9 cellular contexts compared by ENCODE assay signal in genomic region chr4:147733614-147734344, GRCh38. TPM values are rescaled to one million over a fixed set of nuclear protein-coding genes. Genes with fewer than 3 reads are reported as not detected.
DNase-seq lines count a peak whose midpoint lies in the region; ATAC-seq, FAIRE-seq and TF ChIP-seq lines count a peak whose summit lies in the region.
"Had no signal": no experiment of that assay in that cellular context is flagged by ENCODE, and none has a peak within 500 bp of the region (broad histone marks: within the 10 kb centered on the region; RNA-seq: fewer than 3 reads in every experiment).

No MANE protein-coding gene starts in this region.

- ATAC-seq in HG03280 (IDR thresholded peaks at IDR 0.05; ENCODE audit: unreplicated experiment) = no peak

- H3K27me3 ChIP-seq in cardiac muscle cell = no peaks in the 10 kb centered on the region

- no peak for DNase-seq in GM18507 (ENCODE audit: extremely low spot score, insufficient read length, low read depth)
- peak; percentile 10 for DNase-seq in UCSD-AML1 (lab: John Stamatoyannopoulos, UW; ENCODE audit: unreplicated experiment)
- peak; percentile 52 to 64 for DNase-seq in cardiac muscle cell (ENCODE audit: low read depth in 1 of 2, low spot score in 1 of 2)
- DNase-seq in SKM-1 (lab: John Stamatoyannopoulos, UW; ENCODE audit: unreplicated experiment) = no peak
- DNase-seq in glomerular visceral epithelial cell (ENCODE audit: extremely low spot score) = no peak
- DNase-seq in HT-29 (ENCODE audit: low spot score) = no peak
- DNase-seq: KG1 had no signal

- no peak overlapping the region for H3K27ac ChIP-seq in cardiac muscle cell
- peak overlapping the region in 12 of 21 experiments; percentile 36 to 90 (median 88) for H3K27ac ChIP-seq in skin epidermis

- no peak for TF ChIP-seq CTCF in cardiac muscle cell (IDR thresholded peaks at IDR 0.05; ENCODE audit: low read depth, low read length)

- H3K9me3 ChIP-seq in cardiac muscle cell (ENCODE audit: low read depth) = no peaks in the 10 kb centered on the region

- FAIRE-seq in GM18507 (lab: Jason Lieb, UNC) = peak; percentile 62

- H3K4me1 ChIP-seq in cardiac muscle cell (ENCODE audit: low read depth) = peaks cover 16% of the 10 kb centered on the region

- no peaks in the 10 kb centered on the region for H3K36me3 ChIP-seq in cardiac muscle cell

- H3K4me3 ChIP-seq in cardiac muscle cell = peak overlapping the region; percentile 79
- H3K4me3 ChIP-seq in skin epidermis = peak overlapping the region; percentile 65 to 93 (median 79)

RNA-seq across cellular contexts. Expression of gene ARHGAP10, which starts 1.9 kb away (rescaled TPM):
- 15.0 TPM in 2 replicates for total RNA-seq in cardiac muscle cell
- 10.4 and 12.1 TPM in 2 replicates for polyA plus RNA-seq in cardiac muscle cell
- 4.3 and 9.3 TPM in 2 replicates for total RNA-seq in HT-29 (2014; rRNA removed; shearing (Covaris generic))

RNA-seq across cellular contexts. Expression of gene PRMT9, which starts 49.8 kb away (rescaled TPM):
- total RNA-seq in cardiac muscle cell = 7.3 and 9.1 TPM in 2 replicates
- polyA plus RNA-seq in cardiac muscle cell = 7.7 and 11.0 TPM in 2 replicates
- 2.4 and 3.8 TPM in 2 replicates for total RNA-seq in HT-29 (2014; rRNA removed; shearing (Covaris generic))

Comparison
In these comparisons a context has a peak if more than half of its experiments do, and no peak if none do; other contexts are left out.
1. DNase-seq: peak in UCSD-AML1 (single experiment) and cardiac muscle cell (2 of 2); none in GM18507 (single experiment), SKM-1 (single experiment), glomerular visceral epithelial cell (single experiment) and HT-29 (single experiment).